Comparison of ENCODE assay signal across 10 cellular contexts in genomic region chr10:77251297-77252013, GRCh38.
DNase-seq lines count a peak whose midpoint lies in the region; ATAC-seq and TF ChIP-seq lines count a peak whose summit lies in the region.
"Had no signal": no experiment of that assay in that cellular context is flagged by ENCODE, and none has a peak within 500 bp of the region (broad histone marks: within the 10 kb centered on the region; RNA-seq: fewer than 3 reads in every experiment).

No MANE protein-coding gene starts in this region.

- H3K79me2 ChIP-seq in DND-41 (ENCODE audit: insufficient read depth, low read length), result no peaks in the 10 kb centered on the region

- no peaks in the 10 kb centered on the region for H3K36me3 ChIP-seq in DND-41 (ENCODE audit: insufficient read depth, low read length)

- peak; percentile 65; the same call in 2 of the 3 replicates for ATAC-seq in DND-41 (ENCODE audit: insufficient read depth, low read depth)
- no peak for ATAC-seq in GM18907 (IDR thresholded peaks at IDR 0.05; ENCODE audit: unreplicated experiment)

- no peak overlapping the region for H3K9ac ChIP-seq in DND-41 (ENCODE audit: low read depth, low read length)

- H3K4me3 ChIP-seq in DND-41 (ENCODE audit: low read depth in 1 of 2, low read length in 2 of 2), result no peak overlapping the region
- H3K4me3 ChIP-seq: lung, SK-N-MC had no signal

- DNase-seq in DND-41, result peak; percentile 26
- DNase-seq in HK-2 (ENCODE audit: unreplicated experiment), result peak; percentile 34
- DNase-seq in kidney tubule cell (ENCODE audit: low spot score), result peak; percentile 56
- no peak for DNase-seq in NCI-H774 (lab: John Stamatoyannopoulos, UW)
- no peak for DNase-seq in T-helper 1 cell
- DNase-seq in GOT3 (lab: John Stamatoyannopoulos, UW), result no peak

- peak; percentile 71 for TF ChIP-seq CTCF in DND-41 (IDR thresholded peaks at IDR 0.05; ENCODE audit: borderline replicate concordance, extremely low read depth, low read length, poor library complexity, severe bottlenecking)
- peak; percentile 90 for TF ChIP-seq CTCF in VCaP (conservative IDR thresholded peaks at IDR 0.05)

- H3K9me3 ChIP-seq in DND-41 (ENCODE audit: insufficient read depth, low read length, severe bottlenecking), result no peaks in the 10 kb centered on the region

- H4K20me1 ChIP-seq in DND-41 (ENCODE audit: insufficient read depth, low read length), result no peaks in the 10 kb centered on the region

- H3K27ac ChIP-seq in DND-41 (ENCODE audit: low read length) (no peak overlapping the region), VCaP (no peak overlapping the region; the same call in 1 of the 2 replicates)
- H3K27ac ChIP-seq: SK-N-MC had no signal

- H2AFZ ChIP-seq in DND-41 (ENCODE audit: low read depth, low read length), result no peak overlapping the region

- no peak overlapping the region for H3K4me2 ChIP-seq in DND-41 (ENCODE audit: insufficient read depth, low read length)

- H3K27me3 ChIP-seq in DND-41 (ENCODE audit: insufficient read depth, low read length, poor library complexity), result no peaks in the 10 kb centered on the region

- H3K4me1 ChIP-seq in DND-41 (ENCODE audit: insufficient read depth, low read length), result no peaks in the 10 kb centered on the region

Comparison
In these comparisons a context has a peak if more than half of its experiments do, and no peak if none do; other contexts are left out.
1. DNase-seq: peak in DND-41 (single experiment), HK-2 (single experiment) and kidney tubule cell (single experiment); none in NCI-H774 (single experiment), T-helper 1 cell (0 of 5) and GOT3 (single experiment).